ENCODE assay signal across 26 cellular contexts in the genomic region with DNA sequence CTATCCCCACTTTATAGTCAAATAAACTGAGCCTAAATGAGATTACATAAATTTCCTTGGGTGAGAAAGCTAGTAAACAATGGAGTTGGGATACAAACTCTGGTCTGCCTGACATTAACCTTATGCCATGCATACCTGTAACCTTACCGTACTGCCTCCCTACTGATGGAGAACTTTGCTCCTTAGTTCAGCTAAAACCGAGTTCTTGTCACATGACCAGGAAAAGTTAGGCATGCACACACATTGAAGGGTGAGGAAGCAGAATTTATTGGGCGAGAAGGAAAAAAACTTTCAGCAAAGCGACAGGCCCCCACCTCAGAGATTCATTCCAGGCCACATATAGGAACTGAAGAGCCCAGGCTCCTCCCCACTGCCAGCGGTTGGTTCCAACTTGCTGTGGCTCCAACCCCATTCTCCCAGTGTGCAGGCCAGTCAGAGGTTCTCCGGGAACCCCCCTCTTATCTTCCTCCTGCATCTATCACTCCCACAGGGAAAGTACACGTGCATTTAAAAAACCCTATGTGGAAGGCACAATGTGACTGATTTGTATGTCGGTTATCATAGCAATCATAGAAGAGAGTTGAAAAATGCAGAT. TPM values are rescaled to one million over a fixed set of nuclear protein-coding genes. Genes with fewer than 3 reads are reported as not detected.
DNase-seq lines count a peak whose midpoint lies in the region; ATAC-seq and TF ChIP-seq lines count a peak whose summit lies in the region.
"Had no signal": no experiment of that assay in that cellular context is flagged by ENCODE, and none has a peak within 500 bp of the region (broad histone marks: within the 10 kb centered on the region; RNA-seq: fewer than 3 reads in every experiment).

No MANE protein-coding gene starts in this region.

- H3K9ac ChIP-seq in GM23248 (peak overlapping the region; percentile 4; the same call in 1 of the 2 replicates), smooth muscle cell (ENCODE audit: low read depth) (no peak overlapping the region)

- CTCF ChIA-PET in Panc1 (lab: Charles Lee) = no interaction called here

- peak overlapping the region; percentile 77; the same call in 1 of the 2 replicates for H3K27ac ChIP-seq in GM23248
- H3K27ac ChIP-seq in Panc1 (ENCODE audit: low read length) = no peak overlapping the region
- no peak overlapping the region for H3K27ac ChIP-seq in foreskin keratinocyte
- peak overlapping the region; percentile 67 for H3K27ac ChIP-seq in smooth muscle cell (ENCODE audit: low read depth)
- H3K27ac ChIP-seq: body of pancreas, C4-2B, upper lobe of left lung had no signal

- H4K20me1 ChIP-seq in GM23248 (ENCODE audit: insufficient read depth) (no peaks in the 10 kb centered on the region), smooth muscle cell (ENCODE audit: low read depth) (no peaks in the 10 kb centered on the region)

- BruUV-seq in Panc1 (replicated peaks; lab: Mats Ljungman, UMichigan) = no TSS peak

- DNase-seq in GM23248 (no peak), Panc1 (ENCODE audit: low read depth, low spot score) (no peak), foreskin keratinocyte (no peak), smooth muscle cell (lab: John Stamatoyannopoulos, UW; ENCODE audit: unreplicated experiment) (no peak), NCI-H69 (lab: John Stamatoyannopoulos, UW) (no peak), NCI-H1930 (lab: John Stamatoyannopoulos, UW) (no peak)
- DNase-seq: activated CD4-positive, alpha-beta T cell treated with anti-CD3 and anti-CD28 coated beads, Interleukin-2, amount 50 U/mL, for 4 hours; activated CD4-positive, CD25-positive, alpha-beta regulatory T cell; activated naive CD4-positive, alpha-beta T cell; activated T-cell treated with anti-CD3 and anti-CD28 coated beads, Interleukin-2, amount 50 U/mL, for 72 hours; body of pancreas; glutamatergic neuron; H9; NCI-H1694; NCI-H524; NK-92 treated with Interleukin-12 subunit alpha and Interleukin-12 subunit beta, amount 100 ng/mL, for 24 hours; right cardiac atrium; stimulated activated CD4-positive, alpha-beta T cell treated with anti-CD3 and anti-CD28 coated beads, Interleukin-4, amount 100 ng/mL, for 1 hour; upper lobe of left lung had no signal

- H2AFZ ChIP-seq in GM23248 (no peak overlapping the region), smooth muscle cell (ENCODE audit: low read depth) (no peak overlapping the region)

- H3K27me3 ChIP-seq in GM23248 (replicated peaks; ENCODE audit: insufficient read depth) (no peaks in the 10 kb centered on the region), Panc1 (ENCODE audit: control insufficient read depth, insufficient read depth, low read length) (no peaks in the 10 kb centered on the region), foreskin keratinocyte (no peaks in the 10 kb centered on the region), smooth muscle cell (ENCODE audit: low read depth) (no peaks in the 10 kb centered on the region)
- H3K27me3 ChIP-seq: body of pancreas, upper lobe of left lung had no signal

- H3K4me1 ChIP-seq in GM23248 (ENCODE audit: insufficient read depth) (peaks cover 23% of the 10 kb centered on the region), Panc1 (ENCODE audit: control insufficient read depth, insufficient read depth, low read length) (peaks cover 5% of the 10 kb centered on the region; the same call in 1 of the 2 replicates), foreskin keratinocyte (no peaks in the 10 kb centered on the region), smooth muscle cell (ENCODE audit: low read depth) (no peaks in the 10 kb centered on the region)
- H3K4me1 ChIP-seq: body of pancreas had no signal

- H3K36me3 ChIP-seq in GM23248 (ENCODE audit: low read depth) (no peaks in the 10 kb centered on the region), Panc1 (ENCODE audit: control insufficient read depth, insufficient read depth, low read length) (no peaks in the 10 kb centered on the region), smooth muscle cell (ENCODE audit: low read depth) (no peaks in the 10 kb centered on the region)
- H3K36me3 ChIP-seq: upper lobe of left lung had no signal

- intact Hi-C loops in Panc1 (cut with micrococcal nuclease; ENCODE audit: unreplicated experiment) = loop anchor here (2.0 kb wide), 1 partner anchor 45 kb away; no protein-coding TSS in a partner anchor

- no peaks in the 10 kb centered on the region for H3K79me2 ChIP-seq in GM23248 (ENCODE audit: insufficient read depth)
- no peaks in the 10 kb centered on the region for H3K79me2 ChIP-seq in smooth muscle cell (ENCODE audit: low read depth)

- ATAC-seq in Panc1 = peak; percentile 73
- peak; percentile 47 for ATAC-seq in foreskin keratinocyte
- no peak for ATAC-seq in GM19467 (IDR thresholded peaks at IDR 0.05; ENCODE audit: unreplicated experiment)
- ATAC-seq: activated T-cell treated with anti-CD3 and anti-CD28 coated beads, Interleukin-2, amount 50 U/mL, for 72 hours had no signal

- in situ Hi-C loops in GM23248 (cut with MboI) (no loop called here), Panc1 (cut with HindIII; ENCODE audit: low pct_unique_long_range_greater_than_20kb, low sequenced_read_pairs) (no loop called here)

- TF ChIP-seq CTCF in Panc1 (IDR thresholded peaks at IDR 0.05) = no peak
- no peak for TF ChIP-seq CTCF in foreskin keratinocyte (conservative IDR thresholded peaks at IDR 0.05)
- TF ChIP-seq CTCF in smooth muscle cell (IDR thresholded peaks at IDR 0.05; ENCODE audit: borderline replicate concordance, insufficient read depth, poor library complexity, severe bottlenecking) = no peak

- H3K9me2 ChIP-seq in GM23248 (ENCODE audit: insufficient read depth) = no peaks in the 10 kb centered on the region

- H3K4me2 ChIP-seq in GM23248 (ENCODE audit: unreplicated experiment) (peak overlapping the region; percentile 13), smooth muscle cell (peak overlapping the region; percentile 23)

- H3F3A ChIP-seq in GM23248 (ENCODE audit: insufficient read depth) (peaks cover 16% of the 10 kb centered on the region), smooth muscle cell (ENCODE audit: low read depth) (no peaks in the 10 kb centered on the region)

- POLR2A ChIA-PET in Panc1 (lab: Charles Lee) = no interaction called here

- H3K9me3 ChIP-seq in GM23248 (ENCODE audit: low read depth) = no peaks in the 10 kb centered on the region
- H3K9me3 ChIP-seq in Panc1 (ENCODE audit: control insufficient read depth, insufficient read depth, low read depth, low read length) = no peaks in the 10 kb centered on the region
- no peaks in the 10 kb centered on the region for H3K9me3 ChIP-seq in smooth muscle cell (replicated peaks; ENCODE audit: low read depth)
- H3K9me3 ChIP-seq: body of pancreas, upper lobe of left lung had no signal

- 64 to 68% methylated on average over 8 of the region's 8 CpGs for WGBS in GM23248 (ENCODE audit: low coverage in 1 of 2, low lambda C conversion rate in 2 of 2, missing lambda C conversion rate in 2 of 2), 2 experiments
- 69% methylated on average over 8 of the region's 8 CpGs for WGBS in smooth muscle cell (ENCODE audit: low lambda C conversion rate)

- H3K4me3 ChIP-seq in GM23248 = no peak overlapping the region
- H3K4me3 ChIP-seq in Panc1 (ENCODE audit: low read depth in 2 of 2, low read length in 2 of 2) = no peak overlapping the region
- H3K4me3 ChIP-seq in smooth muscle cell = no peak overlapping the region
- H3K4me3 ChIP-seq: body of pancreas, upper lobe of left lung had no signal

RNA-seq across cellular contexts. Expression of gene PIWIL4, which starts 3.2 kb away (rescaled TPM):
- 1.2 and 2.8 TPM in 2 replicates for total RNA-seq in GM23248 (2014; rRNA removed; shearing (Covaris generic))
- polyA plus RNA-seq in GM23248 (2016; fragmentation: Nextera tagmentation; extraction: Ambion mirVana) = 1.1 and 1.4 TPM in 2 replicates
- total RNA-seq in Panc1 (2021; ENCODE audit: unreplicated experiment) = 2.1 TPM
- 0.84 TPM for polyA plus RNA-seq in Panc1 (2012; ENCODE audit: insufficient read length)
- 0.35 and 0.41 TPM in 2 replicates for total RNA-seq in foreskin keratinocyte
- 0.20 and 0.21 TPM in 2 replicates for polyA plus RNA-seq in foreskin keratinocyte
- 2.9 and 3.1 TPM in 2 replicates for total RNA-seq in smooth muscle cell
- 0.88 and 2.9 TPM in 2 replicates for polyA plus RNA-seq in smooth muscle cell
- total RNA-seq: H9 had no signal

RNA-seq across cellular contexts. Expression of gene FUT4, which starts 20.2 kb away (rescaled TPM):
- 4.2 and 7.9 TPM in 2 replicates for total RNA-seq in GM23248 (2014; rRNA removed; shearing (Covaris generic))
- polyA plus RNA-seq in GM23248 (2016; fragmentation: Nextera tagmentation; extraction: Ambion mirVana) = 2.0 and 2.3 TPM in 2 replicates
- total RNA-seq in Panc1 (2021; ENCODE audit: unreplicated experiment) = 11.2 TPM
- 4.5 TPM for polyA plus RNA-seq in Panc1 (2012; ENCODE audit: insufficient read length)
- 2.4 and 3.2 TPM in 2 replicates for total RNA-seq in foreskin keratinocyte
- polyA plus RNA-seq in foreskin keratinocyte = 1.3 and 1.5 TPM in 2 replicates
- 5.7 and 7.2 TPM in 2 replicates for total RNA-seq in smooth muscle cell
- polyA plus RNA-seq in smooth muscle cell = 4.4 and 5.1 TPM in 2 replicates

RNA-seq across cellular contexts. Expression of gene C11orf97, which starts 51.7 kb away (rescaled TPM):
- total RNA-seq in GM23248 (2014; rRNA removed; shearing (Covaris generic)) = not detected in 2 replicates
- polyA plus RNA-seq in GM23248 (2016; fragmentation: Nextera tagmentation; extraction: Ambion mirVana) (not detected in 2 replicates), foreskin keratinocyte (not detected in 2 replicates), smooth muscle cell (not detected in 2 replicates)
- total RNA-seq in Panc1 (2021; ENCODE audit: unreplicated experiment) (not detected), foreskin keratinocyte (not detected in 2 replicates), smooth muscle cell (not detected in 2 replicates)
- polyA plus RNA-seq in Panc1 (2012; ENCODE audit: insufficient read length) = not detected
- total RNA-seq: activated T-cell treated with anti-CD3 and anti-CD28 coated beads, Interleukin-2, amount 50 U/mL, for 72 hours; body of pancreas; cerebellum; endothelial cell of umbilical vein; H9; lower leg skin; mucosa of gallbladder; right cardiac atrium; subcutaneous adipose tissue had no signal
- polyA plus RNA-seq: endothelial cell of umbilical vein, right cardiac atrium had no signal

Comparison
In these comparisons a context has a peak if more than half of its experiments do, and no peak if none do; other contexts are left out.
1. H3K27ac ChIP-seq: peak in GM23248 (single experiment) and smooth muscle cell (single experiment); none in Panc1 (single experiment) and foreskin keratinocyte (single experiment).